1 cellular context compared by ENCODE assay signal in genomic region chr15:35975941-35976340, GRCh38.
TF ChIP-seq lines count a peak whose summit lies in the region.

No MANE protein-coding gene starts in this region.

TF ChIP-seq in SK-N-SH, 30 proteins besides CTCF, POLR2A, EP300 and RAD21:
- TF ChIP-seq USF1 (IDR thresholded peaks at IDR 0.05; ENCODE audit: borderline replicate concordance, low read depth) = no peak
- TF ChIP-seq CHD2 (IDR thresholded peaks at IDR 0.05; ENCODE audit: low read length, partially characterized antibody) = no peak
- no peak for TF ChIP-seq FOXM1 (IDR thresholded peaks at IDR 0.05; ENCODE audit: low read depth)
- TF ChIP-seq MAX (IDR thresholded peaks at IDR 0.05; ENCODE audit: low read depth) = no peak
- TF ChIP-seq EZH2phosphoT487 (IDR thresholded peaks at IDR 0.05; ENCODE audit: borderline replicate concordance, low read depth) = no peak
- no peak for TF ChIP-seq POLR2AphosphoS5 (IDR thresholded peaks at IDR 0.05; ENCODE audit: low read depth, low read length)
- no peak for TF ChIP-seq RCOR1 (IDR thresholded peaks at IDR 0.05; ENCODE audit: low read length)
- no peak for TF ChIP-seq TEAD4 (IDR thresholded peaks at IDR 0.05; ENCODE audit: borderline replicate concordance, insufficient read depth)
- no peak for TF ChIP-seq SMC3 (IDR thresholded peaks at IDR 0.05; ENCODE audit: low read depth, low read length)
- TF ChIP-seq MEF2A (IDR thresholded peaks at IDR 0.05; ENCODE audit: borderline replicate concordance, low read depth) = no peak
- no peak for TF ChIP-seq GABPA (IDR thresholded peaks at IDR 0.05; ENCODE audit: low read depth)
- TF ChIP-seq, protein P1, sequence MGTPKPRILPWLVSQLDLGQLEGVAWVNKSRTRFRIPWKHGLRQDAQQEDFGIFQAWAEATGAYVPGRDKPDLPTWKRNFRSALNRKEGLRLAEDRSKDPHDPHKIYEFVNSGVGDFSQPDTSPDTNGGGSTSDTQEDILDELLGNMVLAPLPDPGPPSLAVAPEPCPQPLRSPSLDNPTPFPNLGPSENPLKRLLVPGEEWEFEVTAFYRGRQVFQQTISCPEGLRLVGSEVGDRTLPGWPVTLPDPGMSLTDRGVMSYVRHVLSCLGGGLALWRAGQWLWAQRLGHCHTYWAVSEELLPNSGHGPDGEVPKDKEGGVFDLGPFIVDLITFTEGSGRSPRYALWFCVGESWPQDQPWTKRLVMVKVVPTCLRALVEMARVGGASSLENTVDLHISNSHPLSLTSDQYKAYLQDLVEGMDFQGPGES (IDR thresholded peaks at IDR 0.05; ENCODE audit: low read depth, low read length) = no peak
- no peak for TF ChIP-seq ELF1 (IDR thresholded peaks at IDR 0.05)
- TF ChIP-seq SIN3A (IDR thresholded peaks at IDR 0.05; ENCODE audit: borderline replicate concordance, low read depth, low read length) = no peak
- TF ChIP-seq MXI1 (IDR thresholded peaks at IDR 0.05; ENCODE audit: low read depth, low read length) = no peak
